Comparison of ENCODE assay signal across 11 cellular contexts in the genomic region with DNA sequence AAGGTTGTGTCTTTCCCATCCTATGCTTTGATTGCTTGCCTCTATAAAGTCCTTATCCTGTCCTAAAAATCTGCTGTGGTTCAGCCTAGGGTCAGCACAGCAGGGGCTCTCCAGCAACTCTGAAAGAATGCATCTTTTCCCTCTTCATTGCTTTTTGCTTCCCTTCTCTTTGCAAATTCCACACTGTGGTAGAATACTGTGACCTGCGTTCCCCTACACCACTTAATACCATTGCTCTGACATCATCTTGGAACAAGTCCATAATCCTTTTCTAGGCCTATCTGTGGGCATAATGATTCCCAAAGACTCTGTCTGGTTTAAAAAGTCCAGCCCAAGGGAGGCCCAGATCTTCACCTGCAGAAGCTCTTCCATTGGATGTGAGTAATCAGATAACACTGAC.
DNase-seq lines count a peak whose midpoint lies in the region; TF ChIP-seq lines count a peak whose summit lies in the region.
"Had no signal": no experiment of that assay in that cellular context is flagged by ENCODE, and none has a peak within 500 bp of the region (broad histone marks: within the 10 kb centered on the region; RNA-seq: fewer than 3 reads in every experiment).

No MANE protein-coding gene starts in this region.

- H3K4me1 Mint-ChIP-seq in endothelial cell (ENCODE audit: unreplicated experiment): no peaks in the 10 kb centered on the region

- H3K9me3 Mint-ChIP-seq in endothelial cell (ENCODE audit: unreplicated experiment): no peaks in the 10 kb centered on the region
- H3K9me3 Mint-ChIP-seq: activated T-cell treated with anti-CD3 and anti-CD28 coated beads, Interleukin-2, amount 50 U/mL, for 72 hours had no signal

- H3K27ac Mint-ChIP-seq in endothelial cell (ENCODE audit: unreplicated experiment): no peak overlapping the region
- H3K27ac Mint-ChIP-seq: activated T-cell treated with anti-CD3 and anti-CD28 coated beads, Interleukin-2, amount 50 U/mL, for 72 hours had no signal

- no peaks in the 10 kb centered on the region for H3K36me3 Mint-ChIP-seq in endothelial cell (ENCODE audit: low read depth, unreplicated experiment)

- TF ChIP-seq CTCF in endothelial cell (IDR thresholded peaks at IDR 0.05; ENCODE audit: unreplicated experiment): no peak

- DNase-seq in A172 (ENCODE audit: low spot score) (peak; percentile 96), HS-27A (ENCODE audit: low read depth) (peak; percentile 84), brain pericyte (ENCODE audit: low read depth, low spot score) (peak; percentile 53), kidney tubule cell (ENCODE audit: low spot score) (peak; percentile 94), SKM-1 (lab: John Stamatoyannopoulos, UW; ENCODE audit: unreplicated experiment) (no peak), NCI-H446 treated with DMSO at 0.1 percent for 48 hours (lab: John Stamatoyannopoulos, UW) (no peak), NCI-H2107 (lab: John Stamatoyannopoulos, UW) (no peak), endothelial cell (ENCODE audit: low spot score) (no peak)
- DNase-seq: activated T-cell treated with anti-CD3 and anti-CD28 coated beads, Interleukin-2, amount 50 U/mL, for 72 hours; C1 segment of cervical spinal cord; NCI-H526 treated with DMSO at 0.1 percent for 48 hours had no signal

- H3K27me3 Mint-ChIP-seq in endothelial cell (ENCODE audit: unreplicated experiment): peaks cover 2% of the 10 kb centered on the region

- H3K4me3 Mint-ChIP-seq in endothelial cell (ENCODE audit: unreplicated experiment): no peak overlapping the region
- H3K4me3 Mint-ChIP-seq: activated T-cell treated with anti-CD3 and anti-CD28 coated beads, Interleukin-2, amount 50 U/mL, for 72 hours had no signal

Comparison
In these comparisons a context has a peak if more than half of its experiments do, and no peak if none do; other contexts are left out.
1. DNase-seq: peak in A172 (single experiment), HS-27A (single experiment), brain pericyte (single experiment) and kidney tubule cell (single experiment); none in SKM-1 (single experiment), NCI-H446 treated with DMSO at 0.1 percent for 48 hours (single experiment), NCI-H2107 (single experiment) and endothelial cell (single experiment).